In the genomic region with DNA sequence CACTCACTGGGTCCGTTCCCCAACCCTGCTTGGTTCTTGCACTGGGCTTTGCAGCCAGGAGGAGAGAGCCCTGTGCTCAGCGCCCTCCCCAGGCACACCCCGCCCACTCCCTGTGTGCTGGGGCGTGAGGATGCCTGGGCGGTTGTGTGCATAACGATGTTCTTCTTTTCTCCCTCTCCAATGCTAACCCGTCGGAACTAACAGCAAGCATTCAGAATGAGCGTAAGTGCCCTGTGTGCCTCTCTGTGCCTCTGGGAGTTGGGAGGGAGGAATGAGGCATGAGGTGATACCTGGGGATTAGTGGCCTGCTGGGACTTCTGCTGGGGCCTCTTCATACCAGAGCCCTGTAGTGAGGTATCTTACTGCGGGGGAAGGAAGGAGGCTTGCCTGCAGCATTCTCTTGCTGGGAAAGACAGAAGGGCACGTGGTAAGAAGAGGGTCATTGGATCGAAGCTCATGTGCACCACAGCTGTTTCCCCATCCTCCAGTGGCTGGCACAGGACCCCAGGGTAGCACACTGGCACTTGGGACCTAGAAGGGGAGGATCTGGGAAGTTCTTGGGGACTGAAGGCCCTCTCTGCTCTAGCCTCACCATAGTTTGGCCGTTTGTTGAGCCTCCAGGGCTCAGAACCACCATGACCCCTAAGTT, we compare ENCODE assay signal across 17 cellular contexts.
A peak's percentile ranks its signal among the peaks of the same experiment; 100 is the strongest.
DNase-seq lines count a peak whose midpoint lies in the region; ATAC-seq and TF ChIP-seq lines count a peak whose summit lies in the region.
"Had no signal": no experiment of that assay in that cellular context is flagged by ENCODE, and none has a peak within 500 bp of the region (broad histone marks: within the 10 kb centered on the region; RNA-seq: fewer than 3 reads in every experiment).

No MANE protein-coding gene starts in this region.

- H4K8ac ChIP-seq in H9 (replicated peaks; ENCODE audit: insufficient read length, low read depth, low read length): no peak overlapping the region

- H4K5ac ChIP-seq in H9 (ENCODE audit: insufficient read length, low read depth, low read length): no peak overlapping the region

- H3K27me3 Mint-ChIP-seq in H9 (ENCODE audit: low read depth): no peaks in the 10 kb centered on the region
- H3K27me3 Mint-ChIP-seq in neural crest cell (ENCODE audit: low read depth): peaks cover under 1% of the 10 kb centered on the region
- H3K27me3 Mint-ChIP-seq in activated T-cell treated with anti-CD3 and anti-CD28 coated beads, Interleukin-2, amount 50 U/mL, for 72 hours (ENCODE audit: low read depth): peaks cover 2% of the 10 kb centered on the region
- H3K27me3 Mint-ChIP-seq in activated CD4-positive, alpha-beta memory T cell treated with anti-CD3 and anti-CD28 coated beads for 36 hours: peaks cover 6% of the 10 kb centered on the region

- H3K27ac Mint-ChIP-seq in H9 (peak overlapping the region in 2 of 3 experiments; percentile 16 to 33; a peak in 3 of 7 replicates), neural crest cell (ENCODE audit: unreplicated experiment) (no peak overlapping the region)
- no peak overlapping the region for H3K27ac Mint-ChIP-seq in activated T-cell treated with anti-CD3 and anti-CD28 coated beads, Interleukin-2, amount 50 U/mL, for 72 hours
- no peak overlapping the region for H3K27ac Mint-ChIP-seq in activated CD4-positive, alpha-beta memory T cell treated with anti-CD3 and anti-CD28 coated beads for 36 hours

- H3K27me3 ChIP-seq in H9 (ENCODE audit: insufficient read depth, low read length) (no peaks in the 10 kb centered on the region), colonic mucosa (no peaks in the 10 kb centered on the region)

- H2AFZ ChIP-seq in H9 (ENCODE audit: low read length): no peak overlapping the region

- H3K36me3 ChIP-seq in colonic mucosa: no peaks in the 10 kb centered on the region

- no peaks in the 10 kb centered on the region for H3K79me1 ChIP-seq in H9 (ENCODE audit: insufficient read depth, low read depth, low read length, poor library complexity, severe bottlenecking)

- intact Hi-C loops in colonic mucosa (cut with DNase I): no loop called here
- intact Hi-C loops in activated CD4-positive, alpha-beta memory T cell treated with anti-CD3 and anti-CD28 coated beads for 36 hours (cut with micrococcal nuclease): no loop called here

- no peak overlapping the region for H2AK5ac ChIP-seq in H9 (ENCODE audit: insufficient read length, low read length)

- H3K4me3 Mint-ChIP-seq in H9: no peak overlapping the region
- H3K4me3 Mint-ChIP-seq in neural crest cell: peak overlapping the region; percentile 38
- H3K4me3 Mint-ChIP-seq in activated T-cell treated with anti-CD3 and anti-CD28 coated beads, Interleukin-2, amount 50 U/mL, for 72 hours: no peak overlapping the region
- H3K4me3 Mint-ChIP-seq in activated CD4-positive, alpha-beta memory T cell treated with anti-CD3 and anti-CD28 coated beads for 36 hours: no peak overlapping the region
- H3K4me3 Mint-ChIP-seq: CD14-positive monocyte had no signal

- H3K14ac ChIP-seq in H9 (ENCODE audit: insufficient read depth, low read length): no peak overlapping the region; the same call in 1 of the 2 replicates

- no peaks in the 10 kb centered on the region for H3K9me3 ChIP-seq in H9 (ENCODE audit: control insufficient read depth, low read depth, low read length)
- no peaks in the 10 kb centered on the region for H3K9me3 ChIP-seq in colonic mucosa
- H3K9me3 ChIP-seq: A549 had no signal

- no peak overlapping the region for H3K4ac ChIP-seq in H9 (ENCODE audit: low read depth, low read length)

- CTCF ChIA-PET in activated CD4-positive, alpha-beta memory T cell treated with anti-CD3 and anti-CD28 coated beads for 36 hours (lab: Charles Lee): no interaction called here

- H3K56ac ChIP-seq in H9 (ENCODE audit: insufficient read length, low read depth, low read length): no peak overlapping the region

- TF ChIP-seq CTCF in H9 (conservative IDR thresholded peaks at IDR 0.05) (no peak), neural crest cell (conservative IDR thresholded peaks at IDR 0.05) (no peak), colonic mucosa (IDR thresholded peaks at IDR 0.05) (no peak)

- no peak overlapping the region for H2BK5ac ChIP-seq in H9 (ENCODE audit: insufficient read length, low read length)

- H3K27ac ChIP-seq in H9 (ENCODE audit: insufficient read length, low read depth, low read length) (no peak overlapping the region), caudate nucleus (ENCODE audit: low read depth, low read length) (peak overlapping the region; percentile 31), colonic mucosa (no peak overlapping the region)
- H3K27ac ChIP-seq: A549, HL-60 had no signal

- no peaks in the 10 kb centered on the region for H4K20me1 ChIP-seq in H9 (ENCODE audit: control insufficient read depth, insufficient read depth, insufficient read length)

- DNase-seq in Ammon's horn (ENCODE audit: low spot score): peak; percentile 34
- no peak for DNase-seq in H9
- peak in 18 of 61 donors; percentile 10 to 60 (median 29) for DNase-seq in caudate nucleus (lab: John Stamatoyannopoulos, UW)
- no peak for DNase-seq in neural crest cell (ENCODE audit: low read depth, low spot score)
- DNase-seq in activated T-cell treated with anti-CD3 and anti-CD28 coated beads, Interleukin-2, amount 50 U/mL, for 72 hours: no peak
- DNase-seq in activated CD4-positive, alpha-beta T cell treated with anti-CD3 and anti-CD28 coated beads, Interleukin-2, amount 50 U/mL, for 4 hours: no peak
- DNase-seq in colonic mucosa: no peak
- no peak for DNase-seq in activated CD4-positive, alpha-beta memory T cell treated with anti-CD3 and anti-CD28 coated beads for 36 hours
- DNase-seq: DMS153, HCEC 1CT, NCI-H1417 treated with DMSO at 0.1 percent for 48 hours, NCI-H2029, NCI-H748 treated with DMSO at 0.1 percent for 48 hours had no signal

- no peak overlapping the region for H3K23ac ChIP-seq in H9 (ENCODE audit: insufficient read length, low read depth, low read length)

- H3K9me3 Mint-ChIP-seq in H9 (no peaks in the 10 kb centered on the region), neural crest cell (no peaks in the 10 kb centered on the region)
- no peaks in the 10 kb centered on the region for H3K9me3 Mint-ChIP-seq in activated T-cell treated with anti-CD3 and anti-CD28 coated beads, Interleukin-2, amount 50 U/mL, for 72 hours
- no peaks in the 10 kb centered on the region for H3K9me3 Mint-ChIP-seq in activated CD4-positive, alpha-beta memory T cell treated with anti-CD3 and anti-CD28 coated beads for 36 hours
- H3K9me3 Mint-ChIP-seq: CD14-positive monocyte had no signal

- H3K4me1 ChIP-seq in H9 (ENCODE audit: insufficient read depth, low read length) (peaks cover 2% of the 10 kb centered on the region; the same call in 1 of the 2 replicates), colonic mucosa (no peaks in the 10 kb centered on the region)
- H3K4me1 ChIP-seq: A549 had no signal

- no CpG with 5 or more reads among the region's 13 CpGs for WGBS in H9 (ENCODE audit: extremely low coverage, insufficient read length, low lambda C conversion rate)

- no peak for ATAC-seq in activated T-cell treated with anti-CD3 and anti-CD28 coated beads, Interleukin-2, amount 50 U/mL, for 72 hours (replicated peaks in 1 of 2)
- ATAC-seq: A549, Panc1 had no signal

- H3K4me1 Mint-ChIP-seq in H9 (peaks cover 15% of the 10 kb centered on the region in 2 experiments), neural crest cell (peaks cover 10% of the 10 kb centered on the region)
- H3K4me1 Mint-ChIP-seq in activated T-cell treated with anti-CD3 and anti-CD28 coated beads, Interleukin-2, amount 50 U/mL, for 72 hours (ENCODE audit: low read depth): no peaks in the 10 kb centered on the region
- H3K4me1 Mint-ChIP-seq in activated CD4-positive, alpha-beta memory T cell treated with anti-CD3 and anti-CD28 coated beads for 36 hours (ENCODE audit: low read depth): no peaks in the 10 kb centered on the region
- H3K4me1 Mint-ChIP-seq: CD14-positive monocyte had no signal

- no peak overlapping the region for H2BK120ac ChIP-seq in H9 (ENCODE audit: low read depth, low read length, poor library complexity, severe bottlenecking)

- H3K9ac ChIP-seq in H9 (ENCODE audit: extremely low read depth, insufficient read length, low read length) (no peak overlapping the region), colonic mucosa (ENCODE audit: low read depth in 2 of 2, low read length in 2 of 2) (no peak overlapping the region)

- H3K18ac ChIP-seq in H9 (ENCODE audit: insufficient read length, low read depth, low read length): no peak overlapping the region

- no peak overlapping the region for H2BK15ac ChIP-seq in H9 (ENCODE audit: low read depth, low read length)

- no peak overlapping the region for H3T11ph ChIP-seq in H9 (ENCODE audit: low read length)

- H3K23me2 ChIP-seq in H9 (ENCODE audit: insufficient read length, low read depth, low read length, poor library complexity, severe bottlenecking): no peaks in the 10 kb centered on the region

- H3K36me3 Mint-ChIP-seq in H9 (ENCODE audit: insufficient read depth in 1 of 3, low read depth in 3 of 3) (peaks cover 0 to 1% (median 0%) of the 10 kb centered on the region in 3 experiments; a peak in 1 of 7 replicates), neural crest cell (ENCODE audit: low read depth) (no peaks in the 10 kb centered on the region)
- H3K36me3 Mint-ChIP-seq in activated T-cell treated with anti-CD3 and anti-CD28 coated beads, Interleukin-2, amount 50 U/mL, for 72 hours (ENCODE audit: insufficient read depth in 2 of 2): no peaks in the 10 kb centered on the region
- H3K36me3 Mint-ChIP-seq in activated CD4-positive, alpha-beta memory T cell treated with anti-CD3 and anti-CD28 coated beads for 36 hours: no peaks in the 10 kb centered on the region
- H3K36me3 Mint-ChIP-seq: CD14-positive monocyte had no signal

- POLR2A ChIA-PET in activated CD4-positive, alpha-beta memory T cell treated with anti-CD3 and anti-CD28 coated beads for 36 hours (lab: Charles Lee): no interaction called here

- no peak overlapping the region for H3K4me2 ChIP-seq in H9 (ENCODE audit: insufficient read depth, insufficient read length, low read length)
- H3K4me2 ChIP-seq: A549 had no signal

- H3K4me3 ChIP-seq in colonic mucosa: no peak overlapping the region
- H3K4me3 ChIP-seq: A549 had no signal

- H4K91ac ChIP-seq in H9 (ENCODE audit: insufficient read length, low read depth, low read length): no peak overlapping the region

- no peaks in the 10 kb centered on the region for H3K79me2 ChIP-seq in H9 (ENCODE audit: insufficient read depth, low read length)

- H2BK20ac ChIP-seq in H9 (ENCODE audit: low read depth, low read length, poor library complexity, severe bottlenecking): no peak overlapping the region

- no peak overlapping the region for H2BK12ac ChIP-seq in H9 (ENCODE audit: insufficient read length, low read depth, low read length)

Comparison
In these comparisons a context has a peak if more than half of its experiments do, and no peak if none do; other contexts are left out.
1. H3K27ac Mint-ChIP-seq: peak in H9 (2 of 3); none in neural crest cell (single experiment), activated T-cell treated with anti-CD3 and anti-CD28 coated beads, Interleukin-2, amount 50 U/mL, for 72 hours (single experiment) and activated CD4-positive, alpha-beta memory T cell treated with anti-CD3 and anti-CD28 coated beads for 36 hours (single experiment).